ENCODE assay signal across 12 cellular contexts in the genomic region with DNA sequence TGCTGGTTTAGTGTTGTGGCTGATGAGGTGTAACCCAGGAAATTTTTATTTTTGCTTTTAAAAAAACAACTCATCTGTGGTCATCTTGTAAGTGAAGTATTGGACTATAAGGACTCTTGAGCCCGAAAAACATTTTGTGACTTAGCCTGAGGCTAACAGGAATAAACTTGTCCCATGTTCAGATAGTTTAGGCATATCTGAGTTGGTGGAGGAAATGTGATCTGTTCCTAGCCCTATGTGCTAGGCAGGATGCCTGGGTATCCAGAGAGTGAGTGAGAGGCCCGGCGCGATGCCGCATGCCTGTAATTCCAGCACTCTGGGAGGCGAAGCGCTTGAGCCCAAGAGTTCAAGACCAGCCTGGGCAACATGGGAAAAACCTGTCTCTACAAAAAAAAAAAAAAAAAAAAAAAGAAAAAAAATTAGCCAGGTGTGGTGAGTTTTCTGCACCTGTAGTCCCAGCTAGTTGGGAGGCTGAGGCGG. TPM values are rescaled to one million over a fixed set of nuclear protein-coding genes. Genes with fewer than 3 reads are reported as not detected.
A peak's percentile ranks its signal among the peaks of the same experiment; 100 is the strongest.
DNase-seq lines count a peak whose midpoint lies in the region; ATAC-seq and TF ChIP-seq lines count a peak whose summit lies in the region.
"Had no signal": no experiment of that assay in that cellular context is flagged by ENCODE, and none has a peak within 500 bp of the region (broad histone marks: within the 10 kb centered on the region; RNA-seq: fewer than 3 reads in every experiment).

No MANE protein-coding gene starts in this region.

- POLR2A ChIA-PET in activated CD8-positive, alpha-beta T cell treated with anti-CD3 and anti-CD28 coated beads, Interleukin-2, amount 10 ng/mL, durations not matched to agents 7 days and 5 days (lab: Charles Lee), result no interaction called here

- peaks cover 50% of the 10 kb centered on the region for H3K4me1 Mint-ChIP-seq in activated CD8-positive, alpha-beta T cell treated with anti-CD3 and anti-CD28 coated beads, Interleukin-2, amount 10 ng/mL, durations not matched to agents 7 days and 5 days (ENCODE audit: low read depth)

- no peak for DNase-seq in heart right ventricle
- DNase-seq in left ventricle myocardium superior, result no peak
- no peak for DNase-seq in activated CD8-positive, alpha-beta T cell treated with anti-CD3 and anti-CD28 coated beads, Interleukin-2, amount 10 ng/mL, durations not matched to agents 7 days and 5 days
- DNase-seq in thyroid gland, result peak; percentile 59 to 68
- no peak for DNase-seq in NCI-H82 treated with DMSO at 0.1 percent for 48 hours (lab: John Stamatoyannopoulos, UW; ENCODE audit: unreplicated experiment)
- no peak for DNase-seq in effector memory CD4-positive, alpha-beta T cell
- DNase-seq: H7, left lung, NCI-H524 treated with DMSO at 0.1 percent for 48 hours had no signal

- H3K4me3 ChIP-seq in heart right ventricle (no peak overlapping the region), iPS-18a (ENCODE audit: low read length) (peak overlapping the region; percentile 35), thyroid gland (replicated peaks in 1 of 3) (no peak overlapping the region)
- H3K4me3 ChIP-seq in effector memory CD4-positive, alpha-beta T cell (ENCODE audit: insufficient read depth, low read depth, low read length, poor library complexity, severe bottlenecking), result no peak overlapping the region
- H3K4me3 ChIP-seq: left lung had no signal

- no peak overlapping the region for H3K27ac Mint-ChIP-seq in activated CD8-positive, alpha-beta T cell treated with anti-CD3 and anti-CD28 coated beads, Interleukin-2, amount 10 ng/mL, durations not matched to agents 7 days and 5 days
- H3K27ac Mint-ChIP-seq: B cell had no signal

- ATAC-seq in heart right ventricle (peak in 1 of 8 donors; percentile 45), left ventricle myocardium superior (no peak), GM19455 (IDR thresholded peaks at IDR 0.05; ENCODE audit: unreplicated experiment) (no peak)
- ATAC-seq in activated CD8-positive, alpha-beta T cell treated with anti-CD3 and anti-CD28 coated beads, Interleukin-2, amount 10 ng/mL, durations not matched to agents 7 days and 5 days, result no peak
- ATAC-seq: left lung had no signal

- peak overlapping the region; percentile 15 for H3K4me3 Mint-ChIP-seq in activated CD8-positive, alpha-beta T cell treated with anti-CD3 and anti-CD28 coated beads, Interleukin-2, amount 10 ng/mL, durations not matched to agents 7 days and 5 days
- H3K4me3 Mint-ChIP-seq: B cell had no signal

- intact Hi-C loops in heart right ventricle (cut with DNase I), result no loop called here
- intact Hi-C loops in left ventricle myocardium superior (cut with micrococcal nuclease), result no loop called here
- intact Hi-C loops in thyroid gland (cut with DNase I), result no loop called here

- H3K4me1 ChIP-seq in heart right ventricle (peaks cover 0 to 58% (median 15%) of the 10 kb centered on the region in 9 donors), iPS-18a (ENCODE audit: control insufficient read depth, low read depth, low read length) (peaks cover 33% of the 10 kb centered on the region), thyroid gland (peaks cover 15 to 19% of the 10 kb centered on the region in 2 donors)
- peaks cover 6% of the 10 kb centered on the region for H3K4me1 ChIP-seq in effector memory CD4-positive, alpha-beta T cell (ENCODE audit: control insufficient read depth, insufficient read depth, low read length, poor library complexity, severe bottlenecking)

- 74 to 79% methylated on average over 8 of the region's 8 CpGs for WGBS in heart right ventricle, 2 donors
- WGBS in thyroid gland, 2 donors, result 18 to 60% methylated on average over 2 to 6 of the region's 8 CpGs

- H3K9ac ChIP-seq in iPS-18a (ENCODE audit: low read length), result no peak overlapping the region

- H3K9me3 ChIP-seq in heart right ventricle, result no peaks in the 10 kb centered on the region
- peaks cover 24% of the 10 kb centered on the region for H3K9me3 ChIP-seq in iPS-18a (ENCODE audit: control insufficient read depth, low read depth, low read length)
- H3K9me3 ChIP-seq in thyroid gland, result no peaks in the 10 kb centered on the region
- H3K9me3 ChIP-seq in effector memory CD4-positive, alpha-beta T cell (ENCODE audit: control insufficient read depth, low read length), result no peaks in the 10 kb centered on the region
- H3K9me3 ChIP-seq: left lung had no signal

- H3K27ac ChIP-seq in heart right ventricle (peak overlapping the region in 7 of 10 donors; percentile 10 to 46 (median 28)), iPS-18a (ENCODE audit: low read length) (no peak overlapping the region), thyroid gland (peak overlapping the region; percentile 40 to 65 (median 52))
- no peak overlapping the region for H3K27ac ChIP-seq in effector memory CD4-positive, alpha-beta T cell (ENCODE audit: insufficient read depth, low read length, poor library complexity, severe bottlenecking)

- no peaks in the 10 kb centered on the region for H3K9me3 Mint-ChIP-seq in activated CD8-positive, alpha-beta T cell treated with anti-CD3 and anti-CD28 coated beads, Interleukin-2, amount 10 ng/mL, durations not matched to agents 7 days and 5 days (ENCODE audit: insufficient read depth)

- TF ChIP-seq CTCF in heart right ventricle (IDR thresholded peaks at IDR 0.05) (no peak), thyroid gland (IDR thresholded peaks at IDR 0.05) (no peak)

- H3K36me3 ChIP-seq in heart right ventricle (no peaks in the 10 kb centered on the region), iPS-18a (ENCODE audit: control insufficient read depth, low read depth, low read length) (peaks cover 3% of the 10 kb centered on the region), thyroid gland (no peaks in the 10 kb centered on the region)
- no peaks in the 10 kb centered on the region for H3K36me3 ChIP-seq in effector memory CD4-positive, alpha-beta T cell (ENCODE audit: control insufficient read depth, insufficient read depth, low read length)
- H3K36me3 ChIP-seq: left lung had no signal

- H3K27me3 ChIP-seq in heart right ventricle (peaks cover 0 to 9% (median 0%) of the 10 kb centered on the region in 7 donors), iPS-18a (ENCODE audit: control insufficient read depth, insufficient read depth, low read length) (no peaks in the 10 kb centered on the region), thyroid gland (no peaks in the 10 kb centered on the region)
- no peaks in the 10 kb centered on the region for H3K27me3 ChIP-seq in effector memory CD4-positive, alpha-beta T cell (replicated peaks; ENCODE audit: control insufficient read depth, insufficient read depth, low read length, poor library complexity, severe bottlenecking)
- H3K27me3 ChIP-seq: left lung had no signal

- peaks cover 27% of the 10 kb centered on the region for H3K36me3 Mint-ChIP-seq in activated CD8-positive, alpha-beta T cell treated with anti-CD3 and anti-CD28 coated beads, Interleukin-2, amount 10 ng/mL, durations not matched to agents 7 days and 5 days (ENCODE audit: low read depth)

- H3K27me3 Mint-ChIP-seq in activated CD8-positive, alpha-beta T cell treated with anti-CD3 and anti-CD28 coated beads, Interleukin-2, amount 10 ng/mL, durations not matched to agents 7 days and 5 days (ENCODE audit: low read depth), result no peaks in the 10 kb centered on the region
- H3K27me3 Mint-ChIP-seq: B cell had no signal

- TF ChIP-seq POLR2A in thyroid gland (IDR thresholded peaks at IDR 0.05), result no peak

- CTCF ChIA-PET in activated CD8-positive, alpha-beta T cell treated with anti-CD3 and anti-CD28 coated beads, Interleukin-2, amount 10 ng/mL, durations not matched to agents 7 days and 5 days (lab: Charles Lee), result no interaction called here

RNA-seq across cellular contexts. Expression of gene SMS, which starts 3.7 kb away (rescaled TPM):
- total RNA-seq in heart right ventricle (10 to 100 TPM; 44.0 to 70.9 (median 53.5) TPM), left ventricle myocardium superior (56.3 TPM), thyroid gland (100 to 1,000 TPM in 1 of 4 donors, 10 to 100 TPM in 3; 89.6 to 128 (median 91.4) TPM)
- polyA plus RNA-seq in heart right ventricle, result 10 to 100 TPM; 22.3 to 65.4 TPM
- total RNA-seq in activated CD8-positive, alpha-beta T cell treated with anti-CD3 and anti-CD28 coated beads, Interleukin-2, amount 10 ng/mL, durations not matched to agents 7 days and 5 days, result 10 to 100 TPM; 89.0 to 91.8 TPM

Comparison
In these comparisons a context has a peak if more than half of its experiments do, and no peak if none do; other contexts are left out.
1. DNase-seq: peak in thyroid gland (2 of 2); none in heart right ventricle (0 of 2), left ventricle myocardium superior (single experiment), activated CD8-positive, alpha-beta T cell treated with anti-CD3 and anti-CD28 coated beads, Interleukin-2, amount 10 ng/mL, durations not matched to agents 7 days and 5 days (single experiment), NCI-H82 treated with DMSO at 0.1 percent for 48 hours (single experiment) and effector memory CD4-positive, alpha-beta T cell (0 of 3).
2. H3K27ac ChIP-seq: peak in heart right ventricle (7 of 10) and thyroid gland (3 of 3); none in iPS-18a (single experiment) and effector memory CD4-positive, alpha-beta T cell (single experiment).